ENCODE assay signal across 17 cellular contexts in genomic region chr4:181168406-181168805, GRCh38.
DNase-seq lines count a peak whose midpoint lies in the region; TF ChIP-seq lines count a peak whose summit lies in the region.
"Had no signal": no experiment of that assay in that cellular context is flagged by ENCODE, and none has a peak within 500 bp of the region (broad histone marks: within the 10 kb centered on the region; RNA-seq: fewer than 3 reads in every experiment).

No MANE protein-coding gene starts in this region.

- H3K79me2 ChIP-seq in neural cell (replicated peaks; ENCODE audit: insufficient read depth, low read length): no peaks in the 10 kb centered on the region

- intact Hi-C loops in breast epithelium (cut with DNase I; ENCODE audit: low total_unique reads): no loop called here

- no peaks in the 10 kb centered on the region for H4K20me1 ChIP-seq in neural cell (ENCODE audit: insufficient read depth)
- H4K20me1 ChIP-seq: BLaER1 treated with 17β-estradiol and CSF1 and Interleukin-3, amounts not matched to agents 10 nM and 100 nM had no signal

- no peaks in the 10 kb centered on the region for H3F3A ChIP-seq in neural cell (ENCODE audit: insufficient read depth, low read length, poor library complexity, severe bottlenecking)

- TF ChIP-seq POLR2A in breast epithelium (IDR thresholded peaks at IDR 0.05): no peak

- H3K4me2 ChIP-seq in neural cell (ENCODE audit: low read length): no peak overlapping the region
- H3K4me2 ChIP-seq: A549; BLaER1 treated with 17β-estradiol and CSF1 and Interleukin-3, amounts not matched to agents 10 nM and 100 nM had no signal

- no peak overlapping the region for H3K27ac ChIP-seq in neural cell (ENCODE audit: low read length)
- no peak overlapping the region for H3K27ac ChIP-seq in breast epithelium
- H3K27ac ChIP-seq: 22Rv1; A549; BLaER1 treated with 17β-estradiol and CSF1 and Interleukin-3, amounts not matched to agents 10 nM and 100 nM; C4-2B had no signal

- TF ChIP-seq CTCF in neural cell (IDR thresholded peaks at IDR 0.05; ENCODE audit: poor library complexity, severe bottlenecking) (no peak), breast epithelium (IDR thresholded peaks at IDR 0.05) (no peak)

- TF ChIP-seq EP300 in neural cell (conservative IDR thresholded peaks at IDR 0.05; ENCODE audit: poor library complexity, severe bottlenecking): peak; percentile 86

- H3K9me3 ChIP-seq in neural cell (ENCODE audit: low read length): no peaks in the 10 kb centered on the region
- peaks cover 0 to 8% of the 10 kb centered on the region in 2 donors for H3K9me3 ChIP-seq in breast epithelium
- H3K9me3 ChIP-seq: A549; BLaER1 treated with 17β-estradiol and CSF1 and Interleukin-3, amounts not matched to agents 10 nM and 100 nM; Caco-2 had no signal

- TF ChIP-seq RAD21 in neural cell (conservative IDR thresholded peaks at IDR 0.05): no peak

- H3K9me2 ChIP-seq in neural cell (ENCODE audit: insufficient read depth, low read length): no peaks in the 10 kb centered on the region

- H3K9ac ChIP-seq in neural cell (ENCODE audit: low read length): no peak overlapping the region
- H3K9ac ChIP-seq: BLaER1 treated with 17β-estradiol and CSF1 and Interleukin-3, amounts not matched to agents 10 nM and 100 nM had no signal

- H3K36me3 ChIP-seq in neural cell (ENCODE audit: insufficient read depth, low read length) (no peaks in the 10 kb centered on the region), breast epithelium (no peaks in the 10 kb centered on the region)
- H3K36me3 ChIP-seq: BLaER1 treated with 17β-estradiol and CSF1 and Interleukin-3, amounts not matched to agents 10 nM and 100 nM had no signal

- H3K4me1 ChIP-seq in breast epithelium: no peaks in the 10 kb centered on the region
- H3K4me1 ChIP-seq: A549; BLaER1 treated with 17β-estradiol and CSF1 and Interleukin-3, amounts not matched to agents 10 nM and 100 nM; Caco-2 had no signal

- no peak overlapping the region for H2AFZ ChIP-seq in neural cell (ENCODE audit: low read depth, low read length)

- H3K4me3 ChIP-seq in neural cell (ENCODE audit: low read length) (no peak overlapping the region), breast epithelium (no peak overlapping the region)
- H3K4me3 ChIP-seq: A549; BLaER1 treated with 17β-estradiol and CSF1 and Interleukin-3, amounts not matched to agents 10 nM and 100 nM; GM12878 had no signal

- H3K27me3 ChIP-seq in neural cell (ENCODE audit: insufficient read depth, low read depth, low read length) (no peaks in the 10 kb centered on the region), breast epithelium (no peaks in the 10 kb centered on the region)
- H3K27me3 ChIP-seq: BLaER1 treated with 17β-estradiol and CSF1 and Interleukin-3, amounts not matched to agents 10 nM and 100 nM had no signal

- DNase-seq in NCI-H1417 (lab: John Stamatoyannopoulos, UW) (peak in 2 of 3 experiments; percentile 8 to 61), NCI-H1417 treated with DMSO at 0.1 percent for 48 hours (lab: John Stamatoyannopoulos, UW) (no peak), GM03348 (ENCODE audit: low spot score) (no peak), breast epithelium (ENCODE audit: low spot score in 2 of 2) (no peak)
- DNase-seq: AML-193; Caco-2; Calu3; CD4-positive, alpha-beta T cell; CD8-positive, alpha-beta T cell; DMS79 treated with DMSO at 0.1 percent for 48 hours; GF-D8 had no signal

TF ChIP-seq in neural cell, 6 proteins besides CTCF, POLR2A, EP300 and RAD21:
- TF ChIP-seq SMC3 (conservative IDR thresholded peaks at IDR 0.05; ENCODE audit: poor library complexity): no peak
- no peak for TF ChIP-seq MXI1 (conservative IDR thresholded peaks at IDR 0.05; ENCODE audit: poor library complexity, severe bottlenecking)
- TF ChIP-seq POLR2AphosphoS5 (IDR thresholded peaks at IDR 0.05): peak; percentile 58

Comparison
In these comparisons a context has a peak if more than half of its experiments do, and no peak if none do; other contexts are left out.
1. DNase-seq: peak in NCI-H1417 (2 of 3); none in NCI-H1417 treated with DMSO at 0.1 percent for 48 hours (single experiment), GM03348 (single experiment) and breast epithelium (0 of 2).